ENCODE assay signal across 1 cellular context in genomic region chr1:44024903-44025525, GRCh38.
TF ChIP-seq lines count a peak whose summit lies in the region.

No MANE protein-coding gene starts in this region.

TF ChIP-seq in WTC11, 78 proteins besides CTCF, POLR2A, EP300 and RAD21:
- TF ChIP-seq, protein P1, sequence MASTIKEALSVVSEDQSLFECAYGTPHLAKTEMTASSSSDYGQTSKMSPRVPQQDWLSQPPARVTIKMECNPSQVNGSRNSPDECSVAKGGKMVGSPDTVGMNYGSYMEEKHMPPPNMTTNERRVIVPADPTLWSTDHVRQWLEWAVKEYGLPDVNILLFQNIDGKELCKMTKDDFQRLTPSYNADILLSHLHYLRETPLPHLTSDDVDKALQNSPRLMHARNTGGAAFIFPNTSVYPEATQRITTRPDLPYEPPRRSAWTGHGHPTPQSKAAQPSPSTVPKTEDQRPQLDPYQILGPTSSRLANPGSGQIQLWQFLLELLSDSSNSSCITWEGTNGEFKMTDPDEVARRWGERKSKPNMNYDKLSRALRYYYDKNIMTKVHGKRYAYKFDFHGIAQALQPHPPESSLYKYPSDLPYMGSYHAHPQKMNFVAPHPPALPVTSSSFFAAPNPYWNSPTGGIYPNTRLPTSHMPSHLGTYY (CRISPR knock-in tag; IDR thresholded peaks at IDR 0.05) = no peak
- TF ChIP-seq, protein P2, sequence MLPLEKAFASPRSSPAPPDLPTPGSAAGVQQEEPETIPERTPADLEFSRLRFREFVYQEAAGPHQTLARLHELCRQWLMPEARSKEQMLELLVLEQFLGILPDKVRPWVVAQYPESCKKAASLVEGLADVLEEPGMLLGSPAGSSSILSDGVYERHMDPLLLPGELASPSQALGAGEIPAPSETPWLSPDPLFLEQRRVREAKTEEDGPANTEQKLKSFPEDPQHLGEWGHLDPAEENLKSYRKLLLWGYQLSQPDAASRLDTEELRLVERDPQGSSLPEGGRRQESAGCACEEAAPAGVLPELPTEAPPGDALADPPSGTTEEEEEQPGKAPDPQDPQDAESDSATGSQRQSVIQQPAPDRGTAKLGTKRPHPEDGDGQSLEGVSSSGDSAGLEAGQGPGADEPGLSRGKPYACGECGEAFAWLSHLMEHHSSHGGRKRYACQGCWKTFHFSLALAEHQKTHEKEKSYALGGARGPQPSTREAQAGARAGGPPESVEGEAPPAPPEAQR (CRISPR knock-in tag; IDR thresholded peaks at IDR 0.05) = no peak
- TF ChIP-seq ZNF138 (CRISPR knock-in tag; conservative IDR thresholded peaks at IDR 0.05) (no peak), JAZF1 (CRISPR knock-in tag; IDR thresholded peaks at IDR 0.05) (no peak), TEAD1 (CRISPR knock-in tag; IDR thresholded peaks at IDR 0.05) (no peak), SMAD4 (CRISPR knock-in tag; IDR thresholded peaks at IDR 0.05) (no peak), ZNF121 (CRISPR knock-in tag; IDR thresholded peaks at IDR 0.05) (no peak), ZNF416 (CRISPR knock-in tag; IDR thresholded peaks at IDR 0.05) (no peak), OVOL2 (CRISPR knock-in tag; IDR thresholded peaks at IDR 0.05; ENCODE audit: borderline replicate concordance) (no peak), HMGA2 (CRISPR knock-in tag; IDR thresholded peaks at IDR 0.05) (no peak), ZNF396 (CRISPR knock-in tag; IDR thresholded peaks at IDR 0.05; ENCODE audit: borderline replicate concordance) (no peak), RELA (CRISPR knock-in tag; IDR thresholded peaks at IDR 0.05; ENCODE audit: borderline replicate concordance) (no peak)
